2 cellular contexts compared by ENCODE assay signal in the genomic region with DNA sequence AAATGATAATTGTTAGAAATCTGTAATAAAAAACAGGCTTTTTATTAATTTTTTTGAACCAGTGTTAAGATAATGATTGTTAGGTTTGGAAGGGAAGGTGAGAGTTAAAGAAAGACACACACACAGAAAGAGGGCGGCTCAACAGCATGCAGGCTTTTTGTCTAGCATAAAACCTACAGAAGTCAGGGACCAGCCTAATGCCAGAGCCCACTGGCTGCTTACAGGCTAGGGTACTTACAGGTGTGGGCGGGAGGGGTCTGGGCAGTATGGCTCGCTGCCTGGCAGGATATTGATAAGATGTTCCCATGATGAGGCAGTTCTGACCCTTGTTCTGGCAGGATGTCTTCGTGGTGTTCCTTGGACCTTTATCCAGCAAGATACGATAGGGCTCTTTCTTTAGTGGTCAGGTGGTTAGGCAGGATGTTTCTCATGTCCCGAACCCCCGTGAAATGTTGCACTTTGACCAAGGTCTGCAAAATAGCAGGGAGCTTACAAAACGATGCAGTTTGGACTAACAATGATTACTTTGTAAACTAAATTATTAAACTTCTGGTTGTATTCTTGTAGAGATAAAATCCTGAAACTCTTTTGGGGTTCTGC.
TF ChIP-seq lines count a peak whose summit lies in the region.

No MANE protein-coding gene starts in this region.

TF ChIP-seq in K562, 482 proteins besides CTCF, POLR2A, EP300 and RAD21 (continued from another document):
- 0 out of 2 replicates have a peak, but pooled peaks have one; percentile 18 for TF ChIP-seq ZBTB7A (IDR thresholded peaks at IDR 0.05; ENCODE audit: borderline replicate concordance, control insufficient read depth, low read depth, low read length)
- no peak for TF ChIP-seq ZKSCAN3 (CRISPR knock-in tag; IDR thresholded peaks at IDR 0.05)
- peak; percentile 37; the same call in 1 of the 2 replicates for TF ChIP-seq TCF3 (CRISPR knock-in tag; IDR thresholded peaks at IDR 0.05)

TF ChIP-seq in liver, 16 proteins besides CTCF, POLR2A, EP300 and RAD21 (continued from another document):
- TF ChIP-seq, protein P1, sequence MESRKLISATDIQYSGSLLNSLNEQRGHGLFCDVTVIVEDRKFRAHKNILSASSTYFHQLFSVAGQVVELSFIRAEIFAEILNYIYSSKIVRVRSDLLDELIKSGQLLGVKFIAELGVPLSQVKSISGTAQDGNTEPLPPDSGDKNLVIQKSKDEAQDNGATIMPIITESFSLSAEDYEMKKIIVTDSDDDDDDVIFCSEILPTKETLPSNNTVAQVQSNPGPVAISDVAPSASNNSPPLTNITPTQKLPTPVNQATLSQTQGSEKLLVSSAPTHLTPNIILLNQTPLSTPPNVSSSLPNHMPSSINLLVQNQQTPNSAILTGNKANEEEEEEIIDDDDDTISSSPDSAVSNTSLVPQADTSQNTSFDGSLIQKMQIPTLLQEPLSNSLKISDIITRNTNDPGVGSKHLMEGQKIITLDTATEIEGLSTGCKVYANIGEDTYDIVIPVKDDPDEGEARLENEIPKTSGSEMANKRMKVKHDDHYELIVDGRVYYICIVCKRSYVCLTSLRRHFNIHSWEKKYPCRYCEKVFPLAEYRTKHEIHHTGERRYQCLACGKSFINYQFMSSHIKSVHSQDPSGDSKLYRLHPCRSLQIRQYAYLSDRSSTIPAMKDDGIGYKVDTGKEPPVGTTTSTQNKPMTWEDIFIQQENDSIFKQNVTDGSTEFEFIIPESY (IDR thresholded peaks at IDR 0.05) = no peak
- TF ChIP-seq JUND (IDR thresholded peaks at IDR 0.05) (peak in 1 of 2 donors; percentile 57), HNF4G (IDR thresholded peaks at IDR 0.05) (peak; percentile 76), RXRA (IDR thresholded peaks at IDR 0.05) (peak in 1 of 2 donors; percentile 48), HNF4A (conservative IDR thresholded peaks at IDR 0.05) (peak; percentile 93 to 96), YY1 (IDR thresholded peaks at IDR 0.05) (peak; percentile 58), EGR1 (IDR thresholded peaks at IDR 0.05; ENCODE audit: low read depth in 2 of 2) (no peak), TAF1 (conservative IDR thresholded peaks at IDR 0.05) (peak; percentile 16), FOXA1 (IDR thresholded peaks at IDR 0.05) (no peak), SP1 (IDR thresholded peaks at IDR 0.05) (peak; percentile 80), NR2F2 (IDR thresholded peaks at IDR 0.05) (no peak), GABPA (IDR thresholded peaks at IDR 0.05 in 1 of 2, conservative IDR thresholded peaks at IDR 0.05 in 1 of 2) (peak in 1 of 2 donors; percentile 28)
- TF ChIP-seq, protein P2, sequence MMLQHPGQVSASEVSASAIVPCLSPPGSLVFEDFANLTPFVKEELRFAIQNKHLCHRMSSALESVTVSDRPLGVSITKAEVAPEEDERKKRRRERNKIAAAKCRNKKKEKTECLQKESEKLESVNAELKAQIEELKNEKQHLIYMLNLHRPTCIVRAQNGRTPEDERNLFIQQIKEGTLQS (IDR thresholded peaks at IDR 0.05) = no peak
- TF ChIP-seq, protein P3, sequence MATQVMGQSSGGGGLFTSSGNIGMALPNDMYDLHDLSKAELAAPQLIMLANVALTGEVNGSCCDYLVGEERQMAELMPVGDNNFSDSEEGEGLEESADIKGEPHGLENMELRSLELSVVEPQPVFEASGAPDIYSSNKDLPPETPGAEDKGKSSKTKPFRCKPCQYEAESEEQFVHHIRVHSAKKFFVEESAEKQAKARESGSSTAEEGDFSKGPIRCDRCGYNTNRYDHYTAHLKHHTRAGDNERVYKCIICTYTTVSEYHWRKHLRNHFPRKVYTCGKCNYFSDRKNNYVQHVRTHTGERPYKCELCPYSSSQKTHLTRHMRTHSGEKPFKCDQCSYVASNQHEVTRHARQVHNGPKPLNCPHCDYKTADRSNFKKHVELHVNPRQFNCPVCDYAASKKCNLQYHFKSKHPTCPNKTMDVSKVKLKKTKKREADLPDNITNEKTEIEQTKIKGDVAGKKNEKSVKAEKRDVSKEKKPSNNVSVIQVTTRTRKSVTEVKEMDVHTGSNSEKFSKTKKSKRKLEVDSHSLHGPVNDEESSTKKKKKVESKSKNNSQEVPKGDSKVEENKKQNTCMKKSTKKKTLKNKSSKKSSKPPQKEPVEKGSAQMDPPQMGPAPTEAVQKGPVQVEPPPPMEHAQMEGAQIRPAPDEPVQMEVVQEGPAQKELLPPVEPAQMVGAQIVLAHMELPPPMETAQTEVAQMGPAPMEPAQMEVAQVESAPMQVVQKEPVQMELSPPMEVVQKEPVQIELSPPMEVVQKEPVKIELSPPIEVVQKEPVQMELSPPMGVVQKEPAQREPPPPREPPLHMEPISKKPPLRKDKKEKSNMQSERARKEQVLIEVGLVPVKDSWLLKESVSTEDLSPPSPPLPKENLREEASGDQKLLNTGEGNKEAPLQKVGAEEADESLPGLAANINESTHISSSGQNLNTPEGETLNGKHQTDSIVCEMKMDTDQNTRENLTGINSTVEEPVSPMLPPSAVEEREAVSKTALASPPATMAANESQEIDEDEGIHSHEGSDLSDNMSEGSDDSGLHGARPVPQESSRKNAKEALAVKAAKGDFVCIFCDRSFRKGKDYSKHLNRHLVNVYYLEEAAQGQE (IDR thresholded peaks at IDR 0.05) = peak; percentile 54
TF ChIP-seq in liver: peak in this region for 10.
